In genomic region chr16:11666108-11667055, GRCh38 we compare ENCODE assay signal across 12 cellular contexts. TPM values are rescaled to one million over a fixed set of nuclear protein-coding genes. Genes with fewer than 3 reads are reported as not detected.
A peak's percentile ranks its signal among the peaks of the same experiment; 100 is the strongest.
DNase-seq lines count a peak whose midpoint lies in the region; ATAC-seq and TF ChIP-seq lines count a peak whose summit lies in the region.
"Had no signal": no experiment of that assay in that cellular context is flagged by ENCODE, and none has a peak within 500 bp of the region (broad histone marks: within the 10 kb centered on the region; RNA-seq: fewer than 3 reads in every experiment).

No MANE protein-coding gene starts in this region.

- H3K36me3 ChIP-seq in IMR-90 (ENCODE audit: control insufficient read depth, insufficient read depth, low read length) (no peaks in the 10 kb centered on the region; the same call in 1 of the 2 replicates), osteoblast (ENCODE audit: insufficient read depth, low read length) (no peaks in the 10 kb centered on the region), suprapubic skin (no peaks in the 10 kb centered on the region), Peyer's patch (no peaks in the 10 kb centered on the region), spleen (peaks cover 0 to 8% (median 0%) of the 10 kb centered on the region in 6 donors)
- H3K36me3 ChIP-seq: SJSA1 had no signal

- no peak overlapping the region for H3K56ac ChIP-seq in IMR-90 (ENCODE audit: extremely low read depth, insufficient read depth, low read length)

- no peak overlapping the region for H3K9ac ChIP-seq in IMR-90 (ENCODE audit: low read depth, low read length)

- peak overlapping the region; percentile 62 for H3K4me3 Mint-ChIP-seq in T-helper 1 cell treated with Interleukin-12 subunit alpha and Interleukin-12 subunit beta and Interleukin-4 antibody, amounts not matched to agents 30 μg/mL and 1 μg/mL, for 36 hours
- no peak overlapping the region for H3K4me3 Mint-ChIP-seq in activated naive CD8-positive, alpha-beta T cell treated with anti-CD3 and anti-CD28 coated beads, Interleukin-2, amount 50 U/mL, for 24 hours

- TF ChIP-seq POLR2A in IMR-90 (IDR thresholded peaks at IDR 0.05; ENCODE audit: low read depth, low read length) (no peak), suprapubic skin (IDR thresholded peaks at IDR 0.05) (no peak), Peyer's patch (IDR thresholded peaks at IDR 0.05) (no peak), spleen (IDR thresholded peaks at IDR 0.05) (no peak)

- H2BK120ac ChIP-seq in IMR-90 (ENCODE audit: low read depth, low read length): no peak overlapping the region

- H4K91ac ChIP-seq in IMR-90 (ENCODE audit: insufficient read depth, low read depth, low read length): no peak overlapping the region

- H2AFZ ChIP-seq in IMR-90 (replicated peaks; ENCODE audit: low read length, poor library complexity) (no peak overlapping the region), osteoblast (ENCODE audit: low read length) (no peak overlapping the region)

- no peaks in the 10 kb centered on the region for H3K9me3 Mint-ChIP-seq in T-helper 1 cell treated with Interleukin-12 subunit alpha and Interleukin-12 subunit beta and Interleukin-4 antibody, amounts not matched to agents 30 μg/mL and 1 μg/mL, for 36 hours
- no peaks in the 10 kb centered on the region for H3K9me3 Mint-ChIP-seq in activated naive CD8-positive, alpha-beta T cell treated with anti-CD3 and anti-CD28 coated beads, Interleukin-2, amount 50 U/mL, for 24 hours

- H2AK5ac ChIP-seq in IMR-90 (ENCODE audit: low read depth, low read length): peak overlapping the region; percentile 59; the same call in 1 of the 2 replicates

- WGBS in IMR-90 (ENCODE audit: extremely low coverage in 2 of 2, insufficient read length in 1 of 2), 2 experiments: 82% methylated on average over 2 of the region's 14 CpGs; no CpG with 5 or more reads in 1 of the 2 experiments
- 83% methylated on average over 14 of the region's 14 CpGs for WGBS in suprapubic skin
- WGBS in spleen, 5 donors: 75 to 80% (median 79%) methylated on average over 13 to 14 of the region's 14 CpGs

- H3K27ac ChIP-seq in IMR-90 (ENCODE audit: insufficient read depth, low read length) (no peak overlapping the region), osteoblast (ENCODE audit: low read depth, low read length) (no peak overlapping the region), suprapubic skin (no peak overlapping the region), Peyer's patch (peak overlapping the region in 1 of 4 donors; percentile 81), spleen (peak overlapping the region in 3 of 8 donors; percentile 16 to 59 (median 33))
- H3K27ac ChIP-seq: SJSA1 had no signal

- peaks cover 17% of the 10 kb centered on the region for H3K79me2 ChIP-seq in osteoblast (ENCODE audit: insufficient read depth, low read length)

- in situ Hi-C loops in IMR-90 (cut with MboI; ENCODE audit: low sequenced_read_pairs): no loop called here

- H3K4ac ChIP-seq in IMR-90 (ENCODE audit: low read depth, low read length): no peak overlapping the region

- H3K4me1 Mint-ChIP-seq in T-helper 1 cell treated with Interleukin-12 subunit alpha and Interleukin-12 subunit beta and Interleukin-4 antibody, amounts not matched to agents 30 μg/mL and 1 μg/mL, for 36 hours (ENCODE audit: low read depth): peaks cover 39% of the 10 kb centered on the region
- H3K4me1 Mint-ChIP-seq in activated naive CD8-positive, alpha-beta T cell treated with anti-CD3 and anti-CD28 coated beads, Interleukin-2, amount 50 U/mL, for 24 hours: peaks cover 61% of the 10 kb centered on the region

- H4K8ac ChIP-seq in IMR-90 (ENCODE audit: low read depth in 2 of 2, low read length in 2 of 2): no peak overlapping the region

- no peak overlapping the region for H3K4me3 ChIP-seq in IMR-90 (ENCODE audit: insufficient read depth, low read depth, low read length)
- H3K4me3 ChIP-seq in osteoblast (ENCODE audit: insufficient read depth, low read length): no peak overlapping the region
- H3K4me3 ChIP-seq in suprapubic skin: no peak overlapping the region
- H3K4me3 ChIP-seq in Peyer's patch: no peak overlapping the region
- no peak overlapping the region for H3K4me3 ChIP-seq in spleen
- H3K4me3 ChIP-seq: SJSA1 had no signal

- no peak overlapping the region for H3K14ac ChIP-seq in IMR-90 (replicated peaks; ENCODE audit: low read depth, low read length)

- TF ChIP-seq RAD21 in IMR-90 (IDR thresholded peaks at IDR 0.05; ENCODE audit: low read length): no peak

- H2BK15ac ChIP-seq in IMR-90 (ENCODE audit: low read depth, low read length): no peak overlapping the region

- H3K4me1 ChIP-seq in IMR-90 (ENCODE audit: control insufficient read depth, insufficient read depth, low read length): peaks cover 7% of the 10 kb centered on the region
- peaks cover 14% of the 10 kb centered on the region for H3K4me1 ChIP-seq in osteoblast (ENCODE audit: insufficient read depth, low read length)
- peaks cover 36% of the 10 kb centered on the region for H3K4me1 ChIP-seq in suprapubic skin
- H3K4me1 ChIP-seq in Peyer's patch: peaks cover 0 to 23% (median 13%) of the 10 kb centered on the region in 4 donors
- peaks cover 24 to 75% (median 46%) of the 10 kb centered on the region in 6 donors for H3K4me1 ChIP-seq in spleen

- H3K27me3 ChIP-seq in IMR-90 (ENCODE audit: control insufficient read depth, insufficient read depth, low read length): no peaks in the 10 kb centered on the region
- no peaks in the 10 kb centered on the region for H3K27me3 ChIP-seq in osteoblast (ENCODE audit: insufficient read depth, low read length)
- no peaks in the 10 kb centered on the region for H3K27me3 ChIP-seq in suprapubic skin
- H3K27me3 ChIP-seq in Peyer's patch: no peaks in the 10 kb centered on the region
- H3K27me3 ChIP-seq in spleen (replicated peaks in 1 of 7): no peaks in the 10 kb centered on the region
- H3K27me3 ChIP-seq: SJSA1 had no signal

- no peak overlapping the region for H3K18ac ChIP-seq in IMR-90 (ENCODE audit: low read depth, low read length)

- no peak overlapping the region for H2BK5ac ChIP-seq in IMR-90 (ENCODE audit: low read depth, low read length, poor library complexity, severe bottlenecking)

- peak overlapping the region; percentile 41 for H3K27ac Mint-ChIP-seq in T-helper 1 cell treated with Interleukin-12 subunit alpha and Interleukin-12 subunit beta and Interleukin-4 antibody, amounts not matched to agents 30 μg/mL and 1 μg/mL, for 36 hours
- H3K27ac Mint-ChIP-seq in activated naive CD8-positive, alpha-beta T cell treated with anti-CD3 and anti-CD28 coated beads, Interleukin-2, amount 50 U/mL, for 24 hours: peak overlapping the region; percentile 38

- CTCF ChIA-PET in IMR-90 (lab: Yijun Ruan, JAX): interaction anchor here (0.6 kb wide), 1 partner anchor 22 kb away, joined by 3 read pairs; no protein-coding TSS in a partner anchor

- H3K4me2 ChIP-seq in IMR-90 (ENCODE audit: low read depth, low read length) (no peak overlapping the region), osteoblast (ENCODE audit: insufficient read depth, low read length) (no peak overlapping the region)

- peaks cover 23% of the 10 kb centered on the region for H4K20me1 ChIP-seq in IMR-90 (ENCODE audit: insufficient read depth, low read length)
- H4K20me1 ChIP-seq in osteoblast (ENCODE audit: insufficient read depth, low read length): peaks cover 13% of the 10 kb centered on the region

- H2BK20ac ChIP-seq in IMR-90 (ENCODE audit: low read depth, low read length): no peak overlapping the region

- H2AK9ac ChIP-seq in IMR-90 (replicated peaks; ENCODE audit: low read depth, low read length, poor library complexity): no peak overlapping the region

- no peak overlapping the region for H3K23ac ChIP-seq in IMR-90 (ENCODE audit: low read depth, low read length)

- no peak for DNase-seq in T-helper 1 cell
- no peak for DNase-seq in IMR-90
- no peak for DNase-seq in activated naive CD8-positive, alpha-beta T cell treated with anti-CD3 and anti-CD28 coated beads, Interleukin-2, amount 50 U/mL, for 24 hours
- peak; percentile 81 for DNase-seq in osteoblast (ENCODE audit: insufficient read length, low spot score, missing footprints)
- DNase-seq in suprapubic skin (ENCODE audit: low spot score in 2 of 2): no peak
- no peak for DNase-seq in Peyer's patch
- no peak for DNase-seq in spleen
- DNase-seq: activated CD4-positive, alpha-beta T cell treated with anti-CD3 and anti-CD28 coated beads, Interleukin-2, amount 50 U/mL, for 4 hours; left ventricle myocardium superior; stimulated activated CD4-positive, alpha-beta T cell treated with anti-CD3 and anti-CD28 coated beads, Interleukin-4, amount 100 ng/mL, for 1 hour had no signal

- BruUV-seq in IMR-90 (replicated peaks; lab: Mats Ljungman, UMichigan): no TSS peak

- POLR2A ChIA-PET in IMR-90 (lab: Charles Lee; ENCODE audit: unreplicated experiment): no interaction called here

- peaks cover 0 to 29% of the 10 kb centered on the region in 2 experiments; a peak in 2 of 4 replicates for H3K79me1 ChIP-seq in IMR-90 (ENCODE audit: low read depth in 1 of 2, low read length in 2 of 2)

- H3K9me3 ChIP-seq in IMR-90 (ENCODE audit: control insufficient read depth, insufficient read depth, low read length) (no peaks in the 10 kb centered on the region), osteoblast (ENCODE audit: low read depth, low read length) (no peaks in the 10 kb centered on the region), suprapubic skin (no peaks in the 10 kb centered on the region), Peyer's patch (no peaks in the 10 kb centered on the region), spleen (no peaks in the 10 kb centered on the region)

- TF ChIP-seq CTCF in IMR-90 (conservative IDR thresholded peaks at IDR 0.05; ENCODE audit: low read depth, low read length) (no peak), osteoblast (IDR thresholded peaks at IDR 0.05; ENCODE audit: extremely low read depth, low read depth, low read length) (no peak), suprapubic skin (IDR thresholded peaks at IDR 0.05) (no peak), Peyer's patch (IDR thresholded peaks at IDR 0.05) (no peak), spleen (IDR thresholded peaks at IDR 0.05 in 8 of 11, conservative IDR thresholded peaks at IDR 0.05 in 3 of 11) (no peak)

- peaks cover 3% of the 10 kb centered on the region for H3K9me1 ChIP-seq in IMR-90 (ENCODE audit: insufficient read depth, low read length)

- peaks cover 4% of the 10 kb centered on the region for H3K27me3 Mint-ChIP-seq in T-helper 1 cell treated with Interleukin-12 subunit alpha and Interleukin-12 subunit beta and Interleukin-4 antibody, amounts not matched to agents 30 μg/mL and 1 μg/mL, for 36 hours (ENCODE audit: low read depth)
- no peaks in the 10 kb centered on the region for H3K27me3 Mint-ChIP-seq in activated naive CD8-positive, alpha-beta T cell treated with anti-CD3 and anti-CD28 coated beads, Interleukin-2, amount 50 U/mL, for 24 hours

- dilution Hi-C loops in IMR-90 (cut with HindIII; ENCODE audit: low sequenced_read_pairs, unreplicated experiment): no loop called here

- no peak for TF ChIP-seq EP300 in suprapubic skin (IDR thresholded peaks at IDR 0.05)

- ATAC-seq in IMR-90 (ENCODE audit: low read depth): no peak
- no peak for ATAC-seq in activated naive CD8-positive, alpha-beta T cell treated with anti-CD3 and anti-CD28 coated beads, Interleukin-2, amount 50 U/mL, for 24 hours
- ATAC-seq: left ventricle myocardium superior had no signal

- H4K5ac ChIP-seq in IMR-90 (ENCODE audit: low read depth, low read length): no peak overlapping the region

- H3K36me3 Mint-ChIP-seq in T-helper 1 cell treated with Interleukin-12 subunit alpha and Interleukin-12 subunit beta and Interleukin-4 antibody, amounts not matched to agents 30 μg/mL and 1 μg/mL, for 36 hours (ENCODE audit: low read depth): no peaks in the 10 kb centered on the region
- no peaks in the 10 kb centered on the region for H3K36me3 Mint-ChIP-seq in activated naive CD8-positive, alpha-beta T cell treated with anti-CD3 and anti-CD28 coated beads, Interleukin-2, amount 50 U/mL, for 24 hours (ENCODE audit: low read depth)

- intact Hi-C loops in IMR-90 (cut with micrococcal nuclease): no loop called here
- intact Hi-C loops in spleen (cut with DNase I; ENCODE audit: low total_unique reads): no loop called here

RNA-seq across cellular contexts. Expression of gene SNN, which starts 1.9 kb away (rescaled TPM):
- 8.6 and 10.0 TPM in 2 replicates for total RNA-seq in IMR-90 (2012; rRNA removed)
- polyA plus RNA-seq in IMR-90 (2012; rRNA removed): 11.8 and 13.0 TPM in 2 replicates
- 9.3 and 14.5 TPM in 2 replicates for polyA plus RNA-seq in IMR-90 (2012; cell fraction: cytosol; rRNA removed)
- 7.9 and 13.2 TPM in 2 replicates for polyA plus RNA-seq in IMR-90 (2012; cell fraction: nucleus; rRNA removed; ENCODE audit: low replicate concordance)
- total RNA-seq in osteoblast: 13.0 and 13.8 TPM in 2 replicates
- total RNA-seq in suprapubic skin: 10 to 100 TPM; 17.0 to 32.7 (median 24.6) TPM
- 1 to 10 TPM; 4.2 to 5.0 (median 4.5) TPM for total RNA-seq in Peyer's patch
- 10 to 100 TPM; 44.5 to 59.5 (median 49.1) TPM for total RNA-seq in spleen
- polyA plus RNA-seq in spleen: 10 to 100 TPM; 22.3 to 53.7 (median 25.1) TPM
